ENCODE assay signal across 8 cellular contexts in genomic region chr16:55701442-55702319, GRCh38. TPM values are rescaled to one million over a fixed set of nuclear protein-coding genes. Genes with fewer than 3 reads are reported as not detected.
DNase-seq lines count a peak whose midpoint lies in the region; ATAC-seq and TF ChIP-seq lines count a peak whose summit lies in the region.

No MANE protein-coding gene starts in this region.

- peak; percentile 78 for TF ChIP-seq CTCF in RWPE2 (IDR thresholded peaks at IDR 0.05; ENCODE audit: poor library complexity, severe bottlenecking)
- TF ChIP-seq CTCF in breast epithelium (IDR thresholded peaks at IDR 0.05) = peak in 2 of 3 donors; percentile 62 to 67
- TF ChIP-seq CTCF in right lobe of liver (IDR thresholded peaks at IDR 0.05) = peak; percentile 61 to 72 (median 68)

- H3K27me3 ChIP-seq in RWPE2 (ENCODE audit: insufficient read depth, poor library complexity, severe bottlenecking) (no peaks in the 10 kb centered on the region), breast epithelium (no peaks in the 10 kb centered on the region), right lobe of liver (no peaks in the 10 kb centered on the region)

- no peaks in the 10 kb centered on the region for H3K36me3 ChIP-seq in RWPE2 (ENCODE audit: low read depth)
- no peaks in the 10 kb centered on the region for H3K36me3 ChIP-seq in breast epithelium
- H3K36me3 ChIP-seq in right lobe of liver = no peaks in the 10 kb centered on the region

- TF ChIP-seq POLR2A in breast epithelium (IDR thresholded peaks at IDR 0.05) = no peak
- no peak for TF ChIP-seq POLR2A in right lobe of liver (IDR thresholded peaks at IDR 0.05)

- 37% methylated on average over 3 of the region's 9 CpGs for WGBS in right lobe of liver (ENCODE audit: insufficient coverage, low coverage, low lambda C conversion rate, missing lambda C conversion rate)

- intact Hi-C loops in breast epithelium (cut with DNase I; ENCODE audit: low total_unique reads) (loop anchor here (10.0 kb wide), 1 partner anchor 237 kb away; no protein-coding TSS in a partner anchor), right lobe of liver (cut with DNase I) (loop anchor here (5.0 to 10.0 kb wide), 2 partner anchors 157 to 239 kb away; no protein-coding TSS in a partner anchor)

- H3K36me3 Mint-ChIP-seq in stimulated activated memory B cell treated with anti-CD40 and anti-IgM and Interleukin-4, amounts not matched to agents 10 μg/mL and 1 μg/mL and 100 μg/mL, for 72 hours = no peaks in the 10 kb centered on the region

- no peak overlapping the region for H3K27ac ChIP-seq in RWPE2 (ENCODE audit: poor library complexity, severe bottlenecking)
- no peak overlapping the region for H3K27ac ChIP-seq in breast epithelium
- H3K27ac ChIP-seq in right lobe of liver = no peak overlapping the region

- H3K4me3 ChIP-seq in RWPE2 (ENCODE audit: severe bottlenecking) (no peak overlapping the region), breast epithelium (no peak overlapping the region), right lobe of liver (no peak overlapping the region)

- no peak overlapping the region for H3K27ac Mint-ChIP-seq in stimulated activated memory B cell treated with anti-CD40 and anti-IgM and Interleukin-4, amounts not matched to agents 10 μg/mL and 1 μg/mL and 100 μg/mL, for 72 hours

- H3K4me1 ChIP-seq in RWPE2 (ENCODE audit: insufficient read depth, poor library complexity, severe bottlenecking) = no peaks in the 10 kb centered on the region
- H3K4me1 ChIP-seq in breast epithelium = no peaks in the 10 kb centered on the region
- H3K4me1 ChIP-seq in right lobe of liver = no peaks in the 10 kb centered on the region

- no peak overlapping the region for H3K4me3 Mint-ChIP-seq in stimulated activated memory B cell treated with anti-CD40 and anti-IgM and Interleukin-4, amounts not matched to agents 10 μg/mL and 1 μg/mL and 100 μg/mL, for 72 hours

- H3K27me3 Mint-ChIP-seq in stimulated activated memory B cell treated with anti-CD40 and anti-IgM and Interleukin-4, amounts not matched to agents 10 μg/mL and 1 μg/mL and 100 μg/mL, for 72 hours = peaks cover 38% of the 10 kb centered on the region

- no peaks in the 10 kb centered on the region for H3K4me1 Mint-ChIP-seq in stimulated activated memory B cell treated with anti-CD40 and anti-IgM and Interleukin-4, amounts not matched to agents 10 μg/mL and 1 μg/mL and 100 μg/mL, for 72 hours

- ATAC-seq in GM19372 (IDR thresholded peaks at IDR 0.05; ENCODE audit: low read depth, unreplicated experiment) (peak; percentile 70), RWPE2 (ENCODE audit: low read depth) (peak; percentile 61), right lobe of liver (peak; percentile 62 to 78 (median 74)), GM21786 (IDR thresholded peaks at IDR 0.05; ENCODE audit: unreplicated experiment) (no peak)
- ATAC-seq in stimulated activated memory B cell treated with anti-CD40 and anti-IgM and Interleukin-4, amounts not matched to agents 10 μg/mL and 1 μg/mL and 100 μg/mL, for 72 hours = peak; percentile 64

- DNase-seq in DMS114 treated with DMSO at 0.1 percent for 48 hours (lab: John Stamatoyannopoulos, UW; ENCODE audit: unreplicated experiment) = peak; percentile 13
- peak; percentile 31 for DNase-seq in HT1080 (ENCODE audit: low read depth)
- DNase-seq in RWPE2 (ENCODE audit: low spot score) = no peak
- peak in 1 of 2 donors; percentile 28 for DNase-seq in breast epithelium (ENCODE audit: low spot score in 2 of 2)
- DNase-seq in right lobe of liver = peak; percentile 64 to 70 (median 67)

- no peaks in the 10 kb centered on the region for H3K9me3 ChIP-seq in RWPE2 (ENCODE audit: severe bottlenecking)
- H3K9me3 ChIP-seq in breast epithelium = no peaks in the 10 kb centered on the region
- H3K9me3 ChIP-seq in right lobe of liver = no peaks in the 10 kb centered on the region

- no peaks in the 10 kb centered on the region for H3K9me3 Mint-ChIP-seq in stimulated activated memory B cell treated with anti-CD40 and anti-IgM and Interleukin-4, amounts not matched to agents 10 μg/mL and 1 μg/mL and 100 μg/mL, for 72 hours

RNA-seq across cellular contexts. Expression of gene SLC6A2, which starts 45.9 kb away (rescaled TPM):
- total RNA-seq in HT1080 (2014; rRNA removed; shearing (Covaris generic)) = not detected in 2 replicates
- not detected in 2 replicates for polyA plus RNA-seq in HT1080 (2015; cell fraction: cytosol; rRNA removed)
- polyA plus RNA-seq in HT1080 (2015; cell fraction: nucleus; rRNA removed) = not detected in 2 replicates
- under 1 TPM; 0.15 to 0.66 (median 0.64) TPM for total RNA-seq in breast epithelium
- total RNA-seq in right lobe of liver = 1 to 10 TPM in 1 of 6 experiments, under 1 TPM in 2, not detected in 3; 0.37 to 2.9 (median 0.37) TPM
